In the genomic region with DNA sequence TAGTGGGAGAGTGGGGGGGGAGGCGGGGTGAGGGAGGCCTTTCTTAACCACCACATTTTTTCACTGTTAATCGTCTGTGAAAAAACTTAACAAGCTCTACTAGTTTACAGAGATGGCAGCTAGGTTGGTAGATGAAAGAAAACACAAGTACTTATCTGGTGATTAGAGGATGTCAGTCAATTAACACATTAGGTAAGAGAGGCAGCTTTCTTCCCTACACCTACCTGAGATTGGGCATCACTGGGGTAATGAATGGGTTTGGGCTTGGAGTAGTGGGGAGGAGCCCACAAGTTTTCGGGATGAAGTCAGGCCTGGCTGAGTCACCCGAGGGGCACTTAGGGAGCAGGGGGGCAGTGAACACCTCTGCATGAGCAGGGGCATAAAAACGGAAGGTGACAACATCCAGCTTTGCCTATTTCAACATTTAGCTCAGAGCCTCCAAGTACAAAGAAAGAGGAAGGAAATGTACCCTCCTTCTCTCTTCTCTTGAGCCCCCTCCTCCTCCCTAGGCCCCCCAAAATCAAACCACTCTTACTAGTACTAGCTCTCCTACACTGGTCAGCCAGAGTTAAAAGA, we compare ENCODE assay signal across 8 cellular contexts. TPM values are rescaled to one million over a fixed set of nuclear protein-coding genes. Genes with fewer than 3 reads are reported as not detected.
DNase-seq lines count a peak whose midpoint lies in the region; ATAC-seq and TF ChIP-seq lines count a peak whose summit lies in the region.

No MANE protein-coding gene starts in this region.

- no peaks in the 10 kb centered on the region for H3K36me3 ChIP-seq in ACC112 (ENCODE audit: insufficient read depth, low read length)
- peaks cover 3 to 35% of the 10 kb centered on the region in 2 donors for H3K36me3 ChIP-seq in neuronal stem cell (replicated peaks in 1 of 2; ENCODE audit: control insufficient read depth in 2 of 2, insufficient read depth in 2 of 2, low read length in 2 of 2)

- H3K4me3 ChIP-seq in ACC112 (ENCODE audit: low read depth, low read length) (peak overlapping the region; percentile 89), neuronal stem cell (ENCODE audit: low read length in 2 of 2) (peak overlapping the region in 1 of 2 donors; percentile 99)

- H3K18ac ChIP-seq in neuronal stem cell (ENCODE audit: low read length): no peak overlapping the region

- H2AK5ac ChIP-seq in neuronal stem cell (ENCODE audit: low read depth, low read length): no peak overlapping the region

- CTCF ChIA-PET in HEK293T (lab: Yijun Ruan, JAX) (interaction anchor here (0.7 to 1.0 kb wide), 2 partner anchors 9 to 47 kb away, joined by 3 read pairs; no protein-coding TSS in a partner anchor), T-cell (lab: Charles Lee) (interaction anchor here (0.8 to 5.3 kb wide), 5 partner anchors 10 to 43 kb away, joined by 3 to 43 read pairs (median 4); no protein-coding TSS in a partner anchor)

- peaks cover 3% of the 10 kb centered on the region for H3K79me1 ChIP-seq in neuronal stem cell (ENCODE audit: low read depth, low read length)

- H2BK15ac ChIP-seq in neuronal stem cell (ENCODE audit: low read length): no peak overlapping the region

- POLR2A ChIA-PET in HEK293T (lab: Yijun Ruan, JAX) (interaction anchor here (0.6 to 1.6 kb wide), 6 partner anchors 9 to 352 kb away, joined by 3 to 5 read pairs (median 3); no protein-coding TSS in a partner anchor), T-cell (lab: Charles Lee) (interaction anchor here (0.6 to 1.1 kb wide), 6 partner anchors 16 to 764 kb away, joined by 3 to 6 read pairs (median 3); no protein-coding TSS in a partner anchor)

- H3K4me1 ChIP-seq in ACC112 (ENCODE audit: control insufficient read depth, insufficient read depth, low read length, unreplicated experiment): peaks cover 45% of the 10 kb centered on the region
- H3K4me1 ChIP-seq in neuronal stem cell (ENCODE audit: control insufficient read depth in 2 of 2, insufficient read depth in 1 of 2, low read depth in 1 of 2, low read length in 2 of 2): peaks cover 13 to 15% of the 10 kb centered on the region in 2 donors

- H3K4ac ChIP-seq in neuronal stem cell (ENCODE audit: low read length): no peak overlapping the region

- no CpG with 5 or more reads among the region's 5 CpGs for WGBS in neuronal stem cell (ENCODE audit: extremely low coverage in 2 of 2, insufficient read length in 2 of 2, insufficient replicate concordance in 1 of 2), 2 donors

- H4K8ac ChIP-seq in neuronal stem cell (ENCODE audit: low read depth, low read length): no peak overlapping the region

- peaks cover 11% of the 10 kb centered on the region for H3K36me3 Mint-ChIP-seq in T-cell

- peak overlapping the region; percentile 85 to 90 (median 90) for H3K4me3 Mint-ChIP-seq in T-cell

- H3K27me3 Mint-ChIP-seq in T-cell: no peaks in the 10 kb centered on the region

- no peak overlapping the region for H2BK12ac ChIP-seq in neuronal stem cell (ENCODE audit: low read length)

- H3K27ac Mint-ChIP-seq in T-cell: peak overlapping the region; percentile 24 to 64

- H2BK5ac ChIP-seq in neuronal stem cell (ENCODE audit: low read length): no peak overlapping the region

- peak overlapping the region; percentile 85 for H3K27ac ChIP-seq in ACC112 (ENCODE audit: low read depth, low read length)
- no peak overlapping the region for H3K27ac ChIP-seq in neuronal stem cell (replicated peaks; ENCODE audit: low read length)

- no peak overlapping the region for H3K4me2 ChIP-seq in neuronal stem cell (ENCODE audit: insufficient read depth, low read length, poor library complexity, severe bottlenecking)

- H3K23ac ChIP-seq in neuronal stem cell (ENCODE audit: low read depth, low read length, poor library complexity): no peak overlapping the region

- H4K91ac ChIP-seq in neuronal stem cell (ENCODE audit: low read depth, low read length, poor library complexity): no peak overlapping the region

- H2AFZ ChIP-seq in ACC112 (ENCODE audit: low read length, unreplicated experiment) (no peak overlapping the region), neuronal stem cell (ENCODE audit: low read length) (no peak overlapping the region)

- H3K27me3 ChIP-seq in ACC112 (ENCODE audit: insufficient read depth, low read length): no peaks in the 10 kb centered on the region
- H3K27me3 ChIP-seq in neuronal stem cell (ENCODE audit: control insufficient read depth in 3 of 3, insufficient read depth in 3 of 3, low read depth in 1 of 3, low read length in 3 of 3): no peaks in the 10 kb centered on the region

- H3K9me3 Mint-ChIP-seq in T-cell: no peaks in the 10 kb centered on the region

- H3K14ac ChIP-seq in neuronal stem cell (ENCODE audit: low read length): no peak overlapping the region

- peaks cover 57 to 62% (median 62%) of the 10 kb centered on the region in 3 donors for H3K4me1 Mint-ChIP-seq in T-cell

- intact Hi-C loops in left ventricle myocardium superior (cut with micrococcal nuclease): no loop called here

- DNase-seq in HEK293T (ENCODE audit: extremely low spot score): no peak
- no peak for DNase-seq in T-cell
- DNase-seq in hepatic stellate cell (ENCODE audit: low spot score): peak; percentile 38
- no peak for DNase-seq in NCI-H2171 treated with DMSO at 0.1 percent for 48 hours (lab: John Stamatoyannopoulos, UW)
- DNase-seq in left ventricle myocardium superior: no peak
- no peak for DNase-seq in neuronal stem cell (ENCODE audit: low spot score)

- H2BK120ac ChIP-seq in neuronal stem cell (ENCODE audit: low read depth, low read length): no peak overlapping the region

- peaks cover under 1 to 1% of the 10 kb centered on the region in 2 donors for H3K9me3 ChIP-seq in neuronal stem cell (replicated peaks in 1 of 2; ENCODE audit: control insufficient read depth in 2 of 2, insufficient read depth in 1 of 2, low read depth in 1 of 2, low read length in 2 of 2)

- H3K79me2 ChIP-seq in ACC112 (ENCODE audit: control insufficient read depth, insufficient read depth, low read length, unreplicated experiment): peaks cover 71% of the 10 kb centered on the region

- ATAC-seq in T-cell (replicated peaks in 1 of 4) (no peak), left ventricle myocardium superior (no peak), GM19351 (IDR thresholded peaks at IDR 0.05; ENCODE audit: unreplicated experiment) (no peak)

- H3K9ac ChIP-seq in neuronal stem cell (ENCODE audit: low read depth, low read length, poor library complexity): no peak overlapping the region

TF ChIP-seq in HEK293T, 16 proteins besides CTCF, POLR2A, EP300 and RAD21:
- TF ChIP-seq BHLHE40 (IDR thresholded peaks at IDR 0.05; ENCODE audit: borderline replicate concordance) (no peak), ARNT (IDR thresholded peaks at IDR 0.05) (no peak)
- TF ChIP-seq, protein P1, sequence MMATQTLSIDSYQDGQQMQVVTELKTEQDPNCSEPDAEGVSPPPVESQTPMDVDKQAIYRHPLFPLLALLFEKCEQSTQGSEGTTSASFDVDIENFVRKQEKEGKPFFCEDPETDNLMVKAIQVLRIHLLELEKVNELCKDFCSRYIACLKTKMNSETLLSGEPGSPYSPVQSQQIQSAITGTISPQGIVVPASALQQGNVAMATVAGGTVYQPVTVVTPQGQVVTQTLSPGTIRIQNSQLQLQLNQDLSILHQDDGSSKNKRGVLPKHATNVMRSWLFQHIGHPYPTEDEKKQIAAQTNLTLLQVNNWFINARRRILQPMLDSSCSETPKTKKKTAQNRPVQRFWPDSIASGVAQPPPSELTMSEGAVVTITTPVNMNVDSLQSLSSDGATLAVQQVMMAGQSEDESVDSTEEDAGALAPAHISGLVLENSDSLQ (IDR thresholded peaks at IDR 0.05): peak; percentile 65; the same call in 1 of the 2 replicates

RNA-seq across cellular contexts. Expression of a gene that starts 2.5 kb away (rescaled TPM):
- 100 to 1,000 TPM; 105 to 142 (median 118) TPM for total RNA-seq in T-cell
- total RNA-seq in left ventricle myocardium superior: 9.5 TPM
- 82.5 TPM for polyA plus RNA-seq in neuronal stem cell (2013, experiment 1 of 2)
- 83.8 TPM for polyA plus RNA-seq in neuronal stem cell (2013, experiment 2 of 2)

Comparison
In these comparisons a context has a peak if more than half of its experiments do, and no peak if none do; other contexts are left out.
1. RNA of a gene that starts 2.5 kb away (total RNA-seq): 105 to 142 TPM in T-cell; 9.5 TPM in left ventricle myocardium superior (single experiment); every median in the first group is over 10 times any median in the second.